In genomic region chr17:50149099-50149424, GRCh38 we compare ENCODE assay signal across 8 cellular contexts. TPM values are rescaled to one million over a fixed set of nuclear protein-coding genes. Genes with fewer than 3 reads are reported as not detected.
DNase-seq lines count a peak whose midpoint lies in the region; ATAC-seq and TF ChIP-seq lines count a peak whose summit lies in the region.

No MANE protein-coding gene starts in this region.

- H3K36me3 ChIP-seq in liver (ENCODE audit: control insufficient read depth in 4 of 4, insufficient read depth in 3 of 4, low read depth in 1 of 4, low read length in 3 of 4) (no peaks in the 10 kb centered on the region), transverse colon (peaks cover 0 to 7% (median 0%) of the 10 kb centered on the region in 4 donors)

- TF ChIP-seq POLR2A in transverse colon (IDR thresholded peaks at IDR 0.05): no peak

- H3K27me3 ChIP-seq in liver (ENCODE audit: control insufficient read depth in 4 of 4, insufficient read depth in 4 of 4, low read length in 3 of 4) (no peaks in the 10 kb centered on the region), transverse colon (no peaks in the 10 kb centered on the region)

- H3K36me3 Mint-ChIP-seq in activated T-cell treated with anti-CD3 and anti-CD28 coated beads, Interleukin-2, amount 50 U/mL, for 24 hours (ENCODE audit: low read depth): peaks cover 47% of the 10 kb centered on the region
- H3K36me3 Mint-ChIP-seq in activated naive CD8-positive, alpha-beta T cell treated with anti-CD3 and anti-CD28 coated beads, Interleukin-2, amount 50 U/mL, for 24 hours (ENCODE audit: low read depth): peaks cover 17% of the 10 kb centered on the region

- DNase-seq in activated T-cell treated with anti-CD3 and anti-CD28 coated beads, Interleukin-2, amount 50 U/mL, for 24 hours: no peak
- DNase-seq in activated T-cell treated with anti-CD3 and anti-CD28 coated beads, Interleukin-2, amount 50 U/mL, for 48 hours: no peak
- no peak for DNase-seq in activated naive CD8-positive, alpha-beta T cell treated with anti-CD3 and anti-CD28 coated beads, Interleukin-2, amount 50 U/mL, for 24 hours
- DNase-seq in transverse colon: no peak
- no peak for DNase-seq in DMS53 treated with DMSO at 0.1 percent for 48 hours (lab: John Stamatoyannopoulos, UW; ENCODE audit: unreplicated experiment)
- no peak for DNase-seq in NCI-H1105 treated with DMSO at 0.1 percent for 48 hours (lab: John Stamatoyannopoulos, UW)

- TF ChIP-seq CTCF in liver (IDR thresholded peaks at IDR 0.05; ENCODE audit: low read depth, low read length, missing input control) (no peak), transverse colon (IDR thresholded peaks at IDR 0.05) (no peak)

- H3K27ac ChIP-seq in liver (ENCODE audit: low read depth in 1 of 2, low read length in 2 of 2) (peak overlapping the region; percentile 49 to 80), transverse colon (peak overlapping the region; percentile 92 to 98 (median 95))

- WGBS in liver: 11% methylated on average over 28 of the region's 28 CpGs
- 0% methylated on average over 10 of the region's 28 CpGs; no CpG with 5 or more reads in 1 of the 2 donors for WGBS in transverse colon (ENCODE audit: low coverage in 1 of 2), 2 donors

- intact Hi-C loops in transverse colon (cut with DNase I; ENCODE audit: low total_unique reads): no loop called here

- H3K4me3 Mint-ChIP-seq in activated T-cell treated with anti-CD3 and anti-CD28 coated beads, Interleukin-2, amount 50 U/mL, for 24 hours: peak overlapping the region; percentile 95
- H3K4me3 Mint-ChIP-seq in activated naive CD8-positive, alpha-beta T cell treated with anti-CD3 and anti-CD28 coated beads, Interleukin-2, amount 50 U/mL, for 24 hours: peak overlapping the region; percentile 93

- peak overlapping the region; percentile 95 for H3K27ac Mint-ChIP-seq in activated T-cell treated with anti-CD3 and anti-CD28 coated beads, Interleukin-2, amount 50 U/mL, for 24 hours
- peak overlapping the region; percentile 89 for H3K27ac Mint-ChIP-seq in activated naive CD8-positive, alpha-beta T cell treated with anti-CD3 and anti-CD28 coated beads, Interleukin-2, amount 50 U/mL, for 24 hours

- H3K9me3 ChIP-seq in liver (ENCODE audit: control insufficient read depth in 4 of 4, low read length in 3 of 4) (no peaks in the 10 kb centered on the region), transverse colon (no peaks in the 10 kb centered on the region)

- H3K9me3 Mint-ChIP-seq in activated T-cell treated with anti-CD3 and anti-CD28 coated beads, Interleukin-2, amount 50 U/mL, for 24 hours: no peaks in the 10 kb centered on the region
- H3K9me3 Mint-ChIP-seq in activated naive CD8-positive, alpha-beta T cell treated with anti-CD3 and anti-CD28 coated beads, Interleukin-2, amount 50 U/mL, for 24 hours: no peaks in the 10 kb centered on the region

- TF ChIP-seq RAD21 in liver (IDR thresholded peaks at IDR 0.05): no peak

- H3K9ac ChIP-seq in liver (ENCODE audit: low read depth in 1 of 2, low read length in 2 of 2): peak overlapping the region in 1 of 2 donors; percentile 50

- ATAC-seq in activated naive CD8-positive, alpha-beta T cell treated with anti-CD3 and anti-CD28 coated beads, Interleukin-2, amount 50 U/mL, for 24 hours: no peak
- no peak for ATAC-seq in HG02623 (IDR thresholded peaks at IDR 0.05; ENCODE audit: unreplicated experiment)

- TF ChIP-seq EP300 in transverse colon (IDR thresholded peaks at IDR 0.05; ENCODE audit: low read depth): no peak

- H3K27me3 Mint-ChIP-seq in activated T-cell treated with anti-CD3 and anti-CD28 coated beads, Interleukin-2, amount 50 U/mL, for 24 hours: no peaks in the 10 kb centered on the region
- H3K27me3 Mint-ChIP-seq in activated naive CD8-positive, alpha-beta T cell treated with anti-CD3 and anti-CD28 coated beads, Interleukin-2, amount 50 U/mL, for 24 hours: no peaks in the 10 kb centered on the region

- H3K4me3 ChIP-seq in liver (ENCODE audit: low read depth in 1 of 3, low read length in 3 of 3) (peak overlapping the region in 2 of 3 donors; percentile 41 to 73), transverse colon (peak overlapping the region; percentile 61 to 91 (median 78))

- peaks cover 54% of the 10 kb centered on the region for H3K4me1 Mint-ChIP-seq in activated T-cell treated with anti-CD3 and anti-CD28 coated beads, Interleukin-2, amount 50 U/mL, for 24 hours (ENCODE audit: low read depth)
- peaks cover 50% of the 10 kb centered on the region for H3K4me1 Mint-ChIP-seq in activated naive CD8-positive, alpha-beta T cell treated with anti-CD3 and anti-CD28 coated beads, Interleukin-2, amount 50 U/mL, for 24 hours

- H3K4me1 ChIP-seq in liver (ENCODE audit: control insufficient read depth in 4 of 4, insufficient read depth in 4 of 4, low read length in 3 of 4): peaks cover 26 to 64% (median 59%) of the 10 kb centered on the region in 4 donors
- peaks cover 28 to 66% (median 52%) of the 10 kb centered on the region in 4 donors for H3K4me1 ChIP-seq in transverse colon

- in situ Hi-C loops in transverse colon (cut with MboI; ENCODE audit: low pct_ligation_motif_present in 1 of 4, low pct_unique_long_range_greater_than_20kb in 1 of 4, low sequenced_read_pairs in 3 of 4): no loop called here

TF ChIP-seq in liver, 16 proteins besides CTCF, POLR2A, EP300 and RAD21:
- TF ChIP-seq, protein P1, sequence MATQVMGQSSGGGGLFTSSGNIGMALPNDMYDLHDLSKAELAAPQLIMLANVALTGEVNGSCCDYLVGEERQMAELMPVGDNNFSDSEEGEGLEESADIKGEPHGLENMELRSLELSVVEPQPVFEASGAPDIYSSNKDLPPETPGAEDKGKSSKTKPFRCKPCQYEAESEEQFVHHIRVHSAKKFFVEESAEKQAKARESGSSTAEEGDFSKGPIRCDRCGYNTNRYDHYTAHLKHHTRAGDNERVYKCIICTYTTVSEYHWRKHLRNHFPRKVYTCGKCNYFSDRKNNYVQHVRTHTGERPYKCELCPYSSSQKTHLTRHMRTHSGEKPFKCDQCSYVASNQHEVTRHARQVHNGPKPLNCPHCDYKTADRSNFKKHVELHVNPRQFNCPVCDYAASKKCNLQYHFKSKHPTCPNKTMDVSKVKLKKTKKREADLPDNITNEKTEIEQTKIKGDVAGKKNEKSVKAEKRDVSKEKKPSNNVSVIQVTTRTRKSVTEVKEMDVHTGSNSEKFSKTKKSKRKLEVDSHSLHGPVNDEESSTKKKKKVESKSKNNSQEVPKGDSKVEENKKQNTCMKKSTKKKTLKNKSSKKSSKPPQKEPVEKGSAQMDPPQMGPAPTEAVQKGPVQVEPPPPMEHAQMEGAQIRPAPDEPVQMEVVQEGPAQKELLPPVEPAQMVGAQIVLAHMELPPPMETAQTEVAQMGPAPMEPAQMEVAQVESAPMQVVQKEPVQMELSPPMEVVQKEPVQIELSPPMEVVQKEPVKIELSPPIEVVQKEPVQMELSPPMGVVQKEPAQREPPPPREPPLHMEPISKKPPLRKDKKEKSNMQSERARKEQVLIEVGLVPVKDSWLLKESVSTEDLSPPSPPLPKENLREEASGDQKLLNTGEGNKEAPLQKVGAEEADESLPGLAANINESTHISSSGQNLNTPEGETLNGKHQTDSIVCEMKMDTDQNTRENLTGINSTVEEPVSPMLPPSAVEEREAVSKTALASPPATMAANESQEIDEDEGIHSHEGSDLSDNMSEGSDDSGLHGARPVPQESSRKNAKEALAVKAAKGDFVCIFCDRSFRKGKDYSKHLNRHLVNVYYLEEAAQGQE (IDR thresholded peaks at IDR 0.05): no peak
- TF ChIP-seq SP1 (IDR thresholded peaks at IDR 0.05) (no peak), TAF1 (conservative IDR thresholded peaks at IDR 0.05) (no peak)
- TF ChIP-seq, protein P2, sequence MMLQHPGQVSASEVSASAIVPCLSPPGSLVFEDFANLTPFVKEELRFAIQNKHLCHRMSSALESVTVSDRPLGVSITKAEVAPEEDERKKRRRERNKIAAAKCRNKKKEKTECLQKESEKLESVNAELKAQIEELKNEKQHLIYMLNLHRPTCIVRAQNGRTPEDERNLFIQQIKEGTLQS (IDR thresholded peaks at IDR 0.05): no peak
- TF ChIP-seq, protein P3, sequence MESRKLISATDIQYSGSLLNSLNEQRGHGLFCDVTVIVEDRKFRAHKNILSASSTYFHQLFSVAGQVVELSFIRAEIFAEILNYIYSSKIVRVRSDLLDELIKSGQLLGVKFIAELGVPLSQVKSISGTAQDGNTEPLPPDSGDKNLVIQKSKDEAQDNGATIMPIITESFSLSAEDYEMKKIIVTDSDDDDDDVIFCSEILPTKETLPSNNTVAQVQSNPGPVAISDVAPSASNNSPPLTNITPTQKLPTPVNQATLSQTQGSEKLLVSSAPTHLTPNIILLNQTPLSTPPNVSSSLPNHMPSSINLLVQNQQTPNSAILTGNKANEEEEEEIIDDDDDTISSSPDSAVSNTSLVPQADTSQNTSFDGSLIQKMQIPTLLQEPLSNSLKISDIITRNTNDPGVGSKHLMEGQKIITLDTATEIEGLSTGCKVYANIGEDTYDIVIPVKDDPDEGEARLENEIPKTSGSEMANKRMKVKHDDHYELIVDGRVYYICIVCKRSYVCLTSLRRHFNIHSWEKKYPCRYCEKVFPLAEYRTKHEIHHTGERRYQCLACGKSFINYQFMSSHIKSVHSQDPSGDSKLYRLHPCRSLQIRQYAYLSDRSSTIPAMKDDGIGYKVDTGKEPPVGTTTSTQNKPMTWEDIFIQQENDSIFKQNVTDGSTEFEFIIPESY (IDR thresholded peaks at IDR 0.05): no peak

RNA-seq across cellular contexts. Expression of gene PPP1R9B, which starts 1.4 kb away (rescaled TPM):
- 10 to 100 TPM in 1 of 2 donors, 1 to 10 TPM in 1; 7.4 to 26.1 TPM for total RNA-seq in liver
- polyA plus RNA-seq in liver: 1 to 10 TPM in 1 of 2 donors, under 1 TPM in 1; 0.90 to 6.7 TPM
- 10 to 100 TPM; 19.0 to 29.9 (median 27.7) TPM for total RNA-seq in transverse colon

RNA-seq across cellular contexts. Expression of gene SGCA, which starts 16.7 kb away (rescaled TPM):
- total RNA-seq in liver (1 to 10 TPM in 1 of 2 donors, not detected in 1; 1.3 TPM), transverse colon (10 to 100 TPM in 1 of 4 donors, 1 to 10 TPM in 3; 3.7 to 65.3 (median 7.6) TPM)
- 1 to 10 TPM in 1 of 2 donors, under 1 TPM in 1; 0.31 to 1.2 TPM for polyA plus RNA-seq in liver

RNA-seq across cellular contexts. Expression of gene SAMD14, which starts 19.1 kb away (rescaled TPM):
- total RNA-seq in liver (under 1 TPM; 0.50 to 0.84 TPM), transverse colon (1 to 10 TPM in 1 of 4 donors, under 1 TPM in 2, not detected in 1; 0.14 to 1.8 (median 0.32) TPM)
- polyA plus RNA-seq in liver: under 1 TPM in 1 of 2 donors, not detected in 1; 0.67 TPM

RNA-seq across cellular contexts. Expression of gene COL1A1, which starts 52.4 kb away (rescaled TPM):
- total RNA-seq in liver (10 to 100 TPM; 15.3 to 72.5 TPM), transverse colon (100 to 1,000 TPM in 2 of 4 donors, 10 to 100 TPM in 2; 13.0 to 210 (median 79.8) TPM)
- 10 to 100 TPM in 1 of 2 donors, 1 to 10 TPM in 1; 8.3 to 56.3 TPM for polyA plus RNA-seq in liver

RNA-seq across cellular contexts. Expression of gene PDK2, which starts 53.9 kb away (rescaled TPM):
- 10 to 100 TPM in 1 of 2 donors, 1 to 10 TPM in 1; 8.6 to 24.5 TPM for total RNA-seq in liver
- polyA plus RNA-seq in liver: 10 to 100 TPM; 32.4 to 36.6 TPM
- 100 to 1,000 TPM in 3 of 4 donors, 10 to 100 TPM in 1; 84.6 to 292 (median 136) TPM for total RNA-seq in transverse colon
